In the genomic region with DNA sequence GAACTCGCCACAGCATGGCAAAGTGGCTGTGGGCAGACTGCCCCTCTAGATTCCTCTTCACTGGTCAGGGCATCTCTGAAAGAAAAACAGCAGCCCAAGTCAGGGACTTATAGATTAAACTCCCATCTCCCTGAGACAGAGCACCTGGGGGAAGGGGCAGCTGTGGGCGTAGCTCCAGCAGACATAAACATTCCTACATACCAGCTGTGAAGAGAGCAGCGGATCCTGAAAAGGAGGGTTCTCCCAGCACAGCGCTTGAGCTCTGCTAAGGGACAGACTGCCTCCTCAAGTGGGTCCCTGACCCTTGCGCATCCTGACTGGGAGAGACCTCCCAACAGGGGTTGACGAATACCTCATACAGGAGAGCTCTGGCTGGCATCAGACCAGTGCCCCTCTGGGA, we compare ENCODE assay signal across 20 cellular contexts. TPM values are rescaled to one million over a fixed set of nuclear protein-coding genes. Genes with fewer than 3 reads are reported as not detected.
DNase-seq lines count a peak whose midpoint lies in the region; ATAC-seq and TF ChIP-seq lines count a peak whose summit lies in the region.
"Had no signal": no experiment of that assay in that cellular context is flagged by ENCODE, and none has a peak within 500 bp of the region (broad histone marks: within the 10 kb centered on the region; RNA-seq: fewer than 3 reads in every experiment).

No MANE protein-coding gene starts in this region.

- H3K4me1 ChIP-seq in GM23338 (ENCODE audit: insufficient read depth), result no peaks in the 10 kb centered on the region
- H3K4me1 ChIP-seq: BE2C had no signal

- TF ChIP-seq CTCF in GM23338 (conservative IDR thresholded peaks at IDR 0.05; ENCODE audit: low read depth in 2 of 2) (no peak), WTC11 (IDR thresholded peaks at IDR 0.05) (no peak)

- H3K27ac ChIP-seq in GM23338 (ENCODE audit: low read depth), result no peak overlapping the region
- H3K27ac ChIP-seq: BLaER1 had no signal

- H3K36me3 ChIP-seq in GM23338 (ENCODE audit: insufficient read depth), result no peaks in the 10 kb centered on the region
- H3K36me3 ChIP-seq: BE2C, BLaER1 had no signal

- H3K9me3 Mint-ChIP-seq in GM23338, result peaks cover 30% of the 10 kb centered on the region
- peaks cover 42% of the 10 kb centered on the region for H3K9me3 Mint-ChIP-seq in WTC11

- H3K27me3 Mint-ChIP-seq in GM23338 (ENCODE audit: insufficient read depth, low read depth, poor library complexity) (peaks cover 6% of the 10 kb centered on the region), WTC11 (ENCODE audit: low read depth) (peaks cover 16% of the 10 kb centered on the region)

- CTCF ChIA-PET in WTC11 (lab: Charles Lee), result no interaction called here

- peak; percentile 35 for DNase-seq in ELF-1 (ENCODE audit: low read depth, low spot score)
- no peak for DNase-seq in GM23338 (ENCODE audit: low spot score)
- DNase-seq in WTC11 (ENCODE audit: low spot score), result no peak
- no peak for DNase-seq in D341Med (ENCODE audit: low spot score)
- no peak for DNase-seq in NCI-H146 (lab: John Stamatoyannopoulos, UW)
- DNase-seq: 8988T; ACHN; BE2C; C1 segment of cervical spinal cord; CD4-positive, alpha-beta memory T cell; CD4-positive, CD25-positive, alpha-beta regulatory T cell; CD8-positive, alpha-beta memory T cell; COR-L47; DMS79 treated with DMSO at 0.1 percent for 48 hours; GDM1 had no signal

- H3K27ac Mint-ChIP-seq in GM23338 (no peak overlapping the region), WTC11 (no peak overlapping the region)
- H3K27ac Mint-ChIP-seq: CD14-positive monocyte; CD4-positive, alpha-beta memory T cell; CD8-positive, alpha-beta memory T cell had no signal

- POLR2A ChIA-PET in WTC11 (lab: Charles Lee), result interaction anchor here (0.6 kb wide), 1 partner anchor 32 kb away, joined by 3 read pairs; no protein-coding TSS in a partner anchor

- H3K36me3 Mint-ChIP-seq in GM23338 (ENCODE audit: low read depth) (peaks cover 99% of the 10 kb centered on the region), WTC11 (peaks cover 11% of the 10 kb centered on the region)
- H3K36me3 Mint-ChIP-seq: CD14-positive monocyte; CD4-positive, alpha-beta memory T cell; CD4-positive, CD25-positive, alpha-beta regulatory T cell had no signal

- H2AFZ ChIP-seq in GM23338, result no peak overlapping the region

- H3K4me3 Mint-ChIP-seq in GM23338 (no peak overlapping the region), WTC11 (no peak overlapping the region)
- H3K4me3 Mint-ChIP-seq: CD14-positive monocyte; CD4-positive, alpha-beta memory T cell; CD4-positive, CD25-positive, alpha-beta regulatory T cell; CD8-positive, alpha-beta memory T cell had no signal

- no peaks in the 10 kb centered on the region for H3F3A ChIP-seq in GM23338 (replicated peaks; ENCODE audit: low read depth)

- no peaks in the 10 kb centered on the region for H4K20me1 ChIP-seq in GM23338 (replicated peaks; ENCODE audit: insufficient read depth)
- H4K20me1 ChIP-seq: BLaER1 had no signal

- H3K4me1 Mint-ChIP-seq in GM23338 (peaks cover 31% of the 10 kb centered on the region), WTC11 (no peaks in the 10 kb centered on the region)
- H3K4me1 Mint-ChIP-seq: CD4-positive, alpha-beta memory T cell; CD8-positive, alpha-beta memory T cell had no signal

- peak; percentile 61; the same call in 2 of the 3 replicates for ATAC-seq in GM23338
- peak; percentile 57 for ATAC-seq in WTC11
- ATAC-seq in GM19455 (IDR thresholded peaks at IDR 0.05; ENCODE audit: unreplicated experiment), result no peak
- ATAC-seq: GM12878 had no signal

- H3K9me2 ChIP-seq in GM23338 (ENCODE audit: insufficient read depth), result no peaks in the 10 kb centered on the region

- H3K79me2 ChIP-seq in GM23338 (replicated peaks; ENCODE audit: insufficient read depth), result no peaks in the 10 kb centered on the region

- no peak overlapping the region for H3K4me3 ChIP-seq in GM23338
- H3K4me3 ChIP-seq: BLaER1, GM12878 had no signal

- no peaks in the 10 kb centered on the region for H3K27me3 ChIP-seq in GM23338 (ENCODE audit: insufficient read depth)
- H3K27me3 ChIP-seq: BE2C, BLaER1 had no signal

- H3K4me2 ChIP-seq in GM23338, result no peak overlapping the region
- H3K4me2 ChIP-seq: BLaER1 had no signal

TF ChIP-seq in GM23338, 12 proteins besides CTCF, POLR2A, EP300 and RAD21 (continues in another document):
- no peak for TF ChIP-seq ETS1 (IDR thresholded peaks at IDR 0.05)
- no peak for TF ChIP-seq ZNF331 (CRISPR knock-in tag; IDR thresholded peaks at IDR 0.05; ENCODE audit: low read depth)
- TF ChIP-seq NANOG (IDR thresholded peaks at IDR 0.05; ENCODE audit: borderline replicate concordance), result no peak

TF ChIP-seq in WTC11, 78 proteins besides CTCF, POLR2A, EP300 and RAD21:
- no peak for TF ChIP-seq CBFB (CRISPR knock-in tag; IDR thresholded peaks at IDR 0.05; ENCODE audit: low read depth)
- no peak for TF ChIP-seq ATF3 (CRISPR knock-in tag; conservative IDR thresholded peaks at IDR 0.05)
- TF ChIP-seq NR2C2 (CRISPR knock-in tag; IDR thresholded peaks at IDR 0.05), result no peak
- no peak for TF ChIP-seq RORB (CRISPR knock-in tag; IDR thresholded peaks at IDR 0.05)
- TF ChIP-seq FOXK1 (CRISPR knock-in tag; IDR thresholded peaks at IDR 0.05), result no peak
- TF ChIP-seq NR3C1 (CRISPR knock-in tag; conservative IDR thresholded peaks at IDR 0.05; ENCODE audit: low read depth), result no peak
- no peak for TF ChIP-seq NFATC4 (CRISPR knock-in tag; IDR thresholded peaks at IDR 0.05)
- TF ChIP-seq TEAD4 (CRISPR knock-in tag; IDR thresholded peaks at IDR 0.05), result no peak
TF ChIP-seq in WTC11: peak in this region for 0.

RNA-seq across cellular contexts. Expression of gene ZMAT1, which starts 18.8 kb away (rescaled TPM):
- total RNA-seq in GM23338 (2014; rRNA removed; shearing (Covaris generic)), result 1.5 and 2.2 TPM in 2 replicates
- 1.8 and 2.2 TPM in 2 replicates for polyA plus RNA-seq in GM23338 (2016; fragmentation: Nextera tagmentation; extraction: Ambion mirVana)
- total RNA-seq in WTC11 (2021), result 3.0 to 3.7 TPM (median 3.5 TPM) in 3 replicates
- polyA plus RNA-seq: AG04450 had no signal
